In genomic region chr12:51281202-51281924, GRCh38 we compare ENCODE assay signal across 16 cellular contexts. TPM values are rescaled to one million over a fixed set of nuclear protein-coding genes. Genes with fewer than 3 reads are reported as not detected.
DNase-seq lines count a peak whose midpoint lies in the region; ATAC-seq and TF ChIP-seq lines count a peak whose summit lies in the region.
"Had no signal": no experiment of that assay in that cellular context is flagged by ENCODE, and none has a peak within 500 bp of the region (broad histone marks: within the 10 kb centered on the region; RNA-seq: fewer than 3 reads in every experiment).

No MANE protein-coding gene starts in this region.

- peaks cover 55% of the 10 kb centered on the region for H3K36me3 ChIP-seq in CD4-positive, CD25-positive, alpha-beta regulatory T cell (ENCODE audit: control insufficient read depth, insufficient read depth, low read length)
- H3K36me3 ChIP-seq: cardiac muscle cell, right atrium auricular region had no signal

- H3K9me3 Mint-ChIP-seq in CD4-positive, CD25-positive, alpha-beta regulatory T cell, result no peaks in the 10 kb centered on the region
- no peaks in the 10 kb centered on the region for H3K9me3 Mint-ChIP-seq in chondrocyte (ENCODE audit: low read depth)
- H3K9me3 Mint-ChIP-seq: IgD-negative memory B cell had no signal

- no peaks in the 10 kb centered on the region for H3K9me3 ChIP-seq in CD4-positive, CD25-positive, alpha-beta regulatory T cell (ENCODE audit: control insufficient read depth in 2 of 2, low read length in 2 of 2)
- H3K9me3 ChIP-seq: right atrium auricular region had no signal

- H3K27ac Mint-ChIP-seq in CD4-positive, CD25-positive, alpha-beta regulatory T cell, result peak overlapping the region in 2 of 3 donors; percentile 39 to 65
- peak overlapping the region; percentile 58 for H3K27ac Mint-ChIP-seq in chondrocyte (ENCODE audit: unreplicated experiment)

- H3K27ac ChIP-seq in CD4-positive, CD25-positive, alpha-beta regulatory T cell (ENCODE audit: insufficient read depth, low read length, poor library complexity, severe bottlenecking), result no peak overlapping the region
- H3K27ac ChIP-seq: cardiac muscle cell, right atrium auricular region, VCaP had no signal

- H3K4me3 ChIP-seq in CD4-positive, CD25-positive, alpha-beta regulatory T cell (ENCODE audit: low read depth, low read length), result no peak overlapping the region
- H3K4me3 ChIP-seq: cardiac muscle cell, right atrium auricular region had no signal

- no peaks in the 10 kb centered on the region for H3K27me3 ChIP-seq in CD4-positive, CD25-positive, alpha-beta regulatory T cell (ENCODE audit: control insufficient read depth, insufficient read depth, low read length)
- H3K27me3 ChIP-seq: right atrium auricular region had no signal

- peaks cover 4 to 8% (median 6%) of the 10 kb centered on the region in 4 donors for H3K4me1 Mint-ChIP-seq in CD4-positive, CD25-positive, alpha-beta regulatory T cell
- peaks cover 5% of the 10 kb centered on the region for H3K4me1 Mint-ChIP-seq in chondrocyte (ENCODE audit: low read depth)

- H3K4me1 ChIP-seq in CD4-positive, CD25-positive, alpha-beta regulatory T cell (ENCODE audit: control insufficient read depth, insufficient read depth, low read length, poor library complexity, severe bottlenecking), result no peaks in the 10 kb centered on the region
- H3K4me1 ChIP-seq: right atrium auricular region had no signal

- TF ChIP-seq CTCF in chondrocyte (IDR thresholded peaks at IDR 0.05) (no peak), omental fat pad (IDR thresholded peaks at IDR 0.05) (no peak)

- no peak overlapping the region for H3K4me3 Mint-ChIP-seq in CD4-positive, CD25-positive, alpha-beta regulatory T cell
- H3K4me3 Mint-ChIP-seq in chondrocyte (ENCODE audit: unreplicated experiment), result no peak overlapping the region
- H3K4me3 Mint-ChIP-seq: IgD-negative memory B cell had no signal

- ATAC-seq in CD4-positive, CD25-positive, alpha-beta regulatory T cell (ENCODE audit: low read depth in 2 of 2), result no peak
- ATAC-seq in omental fat pad (ENCODE audit: low FRiP score), result no peak

- peaks cover 25% of the 10 kb centered on the region for H3K36me3 Mint-ChIP-seq in CD4-positive, CD25-positive, alpha-beta regulatory T cell
- H3K36me3 Mint-ChIP-seq in chondrocyte (ENCODE audit: low read depth), result no peaks in the 10 kb centered on the region

- DNase-seq in CD4-positive, CD25-positive, alpha-beta regulatory T cell, result no peak
- DNase-seq in HT1080 (ENCODE audit: low read depth) (peak; percentile 47), chondrocyte (ENCODE audit: low spot score) (no peak), myocyte (ENCODE audit: low read depth) (peak; percentile 5), NCI-H1436 treated with DMSO at 0.1 percent for 48 hours (lab: John Stamatoyannopoulos, UW) (no peak), omental fat pad (ENCODE audit: low spot score) (no peak), amygdala (lab: John Stamatoyannopoulos, UW) (no peak)
- DNase-seq in activated CD4-positive, alpha-beta T cell treated with anti-CD3 and anti-CD28 coated beads for 4 hours, result no peak
- DNase-seq: activated CD8-positive, alpha-beta memory T cell treated with anti-CD3 and anti-CD28 coated beads, Interleukin-2, amount 50 U/mL, for 4 hours; NCI-H1930; NCI-H748 treated with DMSO at 0.1 percent for 48 hours; SIG-M5 had no signal

- no peaks in the 10 kb centered on the region for H3K27me3 Mint-ChIP-seq in CD4-positive, CD25-positive, alpha-beta regulatory T cell
- H3K27me3 Mint-ChIP-seq in chondrocyte (ENCODE audit: low read depth), result no peaks in the 10 kb centered on the region
- H3K27me3 Mint-ChIP-seq: IgD-negative memory B cell had no signal

RNA-seq across cellular contexts. Expression of gene SMAGP, which starts 11.1 kb away (rescaled TPM):
- total RNA-seq in CD4-positive, CD25-positive, alpha-beta regulatory T cell, result 3.4 TPM
- polyA plus RNA-seq in CD4-positive, CD25-positive, alpha-beta regulatory T cell, result 10 to 100 TPM in 2 of 4 donors, 1 to 10 TPM in 2; 5.7 to 13.5 (median 8.7) TPM
- 30.7 and 51.2 TPM in 2 replicates for total RNA-seq in HT1080 (2014; rRNA removed; shearing (Covaris generic))
- 53.7 and 54.5 TPM in 2 replicates for polyA plus RNA-seq in HT1080 (2015; cell fraction: cytosol; rRNA removed)
- polyA plus RNA-seq in HT1080 (2015; cell fraction: nucleus; rRNA removed), result 19.0 and 20.6 TPM in 2 replicates
- total RNA-seq in chondrocyte (2.0 to 8.5 TPM (median 8.0 TPM) in 3 replicates), myocyte (2.9 and 3.6 TPM in 2 replicates), omental fat pad (10 to 100 TPM in 2 of 4 donors, 1 to 10 TPM in 2; 3.8 to 12.0 (median 7.0) TPM)
- polyA plus RNA-seq in myocyte (2012), result 2.4 TPM

RNA-seq across cellular contexts. Expression of gene BIN2, which starts 42.6 kb away (rescaled TPM):
- 273 TPM for total RNA-seq in CD4-positive, CD25-positive, alpha-beta regulatory T cell
- 100 to 1,000 TPM; 204 to 255 (median 228) TPM for polyA plus RNA-seq in CD4-positive, CD25-positive, alpha-beta regulatory T cell
- 0.06 TPM in 1 of 2 replicates, not detected in the other for total RNA-seq in HT1080 (2014; rRNA removed; shearing (Covaris generic))
- polyA plus RNA-seq in HT1080 (2015; cell fraction: cytosol; rRNA removed), result not detected in 2 replicates
- not detected in 2 replicates for polyA plus RNA-seq in HT1080 (2015; cell fraction: nucleus; rRNA removed)
- not detected in 3 replicates for total RNA-seq in chondrocyte
- not detected in 2 replicates for total RNA-seq in myocyte
- polyA plus RNA-seq in myocyte (2012), result not detected
- 10 to 100 TPM in 3 of 4 donors, 1 to 10 TPM in 1; 4.8 to 26.5 (median 13.0) TPM for total RNA-seq in omental fat pad
- total RNA-seq: cardiac muscle cell had no signal
- polyA plus RNA-seq: cardiac muscle cell had no signal

RNA-seq across cellular contexts. Expression of gene DAZAP2, which starts 42.7 kb away (rescaled TPM):
- total RNA-seq in CD4-positive, CD25-positive, alpha-beta regulatory T cell, result 338 TPM
- polyA plus RNA-seq in CD4-positive, CD25-positive, alpha-beta regulatory T cell, result 1,000 to 10,000 TPM; 1,508 to 1,956 (median 1,583) TPM
- 114 and 197 TPM in 2 replicates for total RNA-seq in HT1080 (2014; rRNA removed; shearing (Covaris generic))
- 189 and 203 TPM in 2 replicates for polyA plus RNA-seq in HT1080 (2015; cell fraction: cytosol; rRNA removed)
- polyA plus RNA-seq in HT1080 (2015; cell fraction: nucleus; rRNA removed), result 140 and 160 TPM in 2 replicates
- total RNA-seq in chondrocyte, result 76.9 to 95.6 TPM (median 77.9 TPM) in 3 replicates
- 166 and 178 TPM in 2 replicates for total RNA-seq in myocyte
- 179 TPM for polyA plus RNA-seq in myocyte (2012)
- 100 to 1,000 TPM; 213 to 277 (median 235) TPM for total RNA-seq in omental fat pad

Comparison
In these comparisons a context has a peak if more than half of its experiments do, and no peak if none do; other contexts are left out.
1. DNase-seq: peak in HT1080 (single experiment) and myocyte (single experiment); none in CD4-positive, CD25-positive, alpha-beta regulatory T cell (0 of 3), chondrocyte (single experiment), NCI-H1436 treated with DMSO at 0.1 percent for 48 hours (single experiment), activated CD4-positive, alpha-beta T cell treated with anti-CD3 and anti-CD28 coated beads for 4 hours (0 of 2), omental fat pad (single experiment) and amygdala (0 of 56).